In the genomic region with DNA sequence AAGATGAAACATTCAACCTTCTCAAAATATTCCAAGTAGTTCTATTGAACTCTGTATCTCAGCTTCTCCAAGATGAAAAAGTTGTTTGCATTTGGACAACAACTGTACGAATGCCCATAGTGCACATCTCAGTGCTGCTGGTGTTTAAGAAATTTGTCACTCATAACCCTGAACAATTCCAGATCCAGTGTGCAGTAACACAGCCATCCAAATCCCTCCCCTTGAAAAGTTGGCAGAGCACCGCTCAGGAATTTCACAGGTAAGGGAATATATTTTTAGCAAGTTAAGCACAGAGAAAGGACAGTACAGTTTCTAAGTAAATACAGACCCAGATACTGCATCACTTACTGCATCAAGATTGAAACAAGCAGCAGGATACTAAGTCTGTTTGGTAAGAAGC, we compare ENCODE assay signal across 26 cellular contexts.
"Had no signal": no experiment of that assay in that cellular context is flagged by ENCODE, and none has a peak within 500 bp of the region (broad histone marks: within the 10 kb centered on the region; RNA-seq: fewer than 3 reads in every experiment).

No MANE protein-coding gene starts in this region.

- H3K27me3 ChIP-seq: breast epithelium, esophagus muscularis mucosa, gastroesophageal sphincter, heart left ventricle, transverse colon, uterus had no signal

- H3K9ac ChIP-seq: parathyroid adenoma had no signal

- DNase-seq: activated CD4-positive, alpha-beta T cell treated with anti-CD3 and anti-CD28 coated beads, Interleukin-2, amount 10 ng/mL, durations not matched to agents 7 days and 5 days; activated CD4-positive, CD25-positive, alpha-beta regulatory T cell; activated gamma-delta T cell treated with Interleukin-2 at 50 U/mL for 16 hours; aorta; effector CD8-positive, alpha-beta T cell; heart left ventricle; kidney glomerular epithelial cell; mesenchymal stem cell; mucosa of descending colon; naive B cell; stimulated activated CD4-positive, alpha-beta T cell treated with anti-CD3 and anti-CD28 coated beads, Interleukin-12 subunit alpha, Interleukin-12 subunit beta, amount 100 ng/mL, for 4 hours; stimulated activated CD4-positive, alpha-beta T cell treated with anti-CD3 and anti-CD28 coated beads, Interleukin-1b, Interleukin-23, amount 100 ng/mL, for 48 hours; stimulated activated CD8-positive, alpha-beta memory T cell treated with anti-CD3 and anti-CD28 coated beads, Interleukin-4, amount 100 ng/mL, for 48 hours; stimulated activated naive CD4-positive, alpha-beta T cell; substantia nigra; T-cell; T-helper 9 cell; transverse colon; uterus had no signal

- H3K27ac Mint-ChIP-seq: activated CD4-positive, alpha-beta T cell treated with anti-CD3 and anti-CD28 coated beads, Interleukin-2, amount 10 ng/mL, durations not matched to agents 7 days and 5 days; activated T-helper 1 cell treated with anti-CD3 and anti-CD28 coated beads, Interleukin-12 subunit alpha, Interleukin-12 subunit beta, Interleukin-2, Interleukin-4 antibody, amounts not matched to agents 30 ng/mL and 10 ng/mL and 1 ng/mL, durations not matched to agents 14 hours and 24 hours and 36 hours; dendritic cell treated with granulocyte-macrophage colony-stimulating factor and Interleukin-4, amounts not matched to agents 40 ng/mL and 50 ng/mL, for 4 days; T-cell had no signal

- H3K27me3 Mint-ChIP-seq: activated CD4-positive, alpha-beta T cell treated with anti-CD3 and anti-CD28 coated beads, Interleukin-2, amount 10 ng/mL, durations not matched to agents 7 days and 5 days; dendritic cell treated with granulocyte-macrophage colony-stimulating factor and Interleukin-4, amounts not matched to agents 40 ng/mL and 50 ng/mL, for 4 days; naive B cell; T-cell had no signal

- ATAC-seq: gastroesophageal sphincter, mucosa of descending colon, SK-N-SH treated with all-trans-retinoic acid at 6 μM for 48 hours, T-cell had no signal

- H3K36me3 ChIP-seq: breast epithelium, uterus had no signal

- H3K4me1 ChIP-seq: breast epithelium, gastroesophageal sphincter, heart left ventricle, parathyroid adenoma, transverse colon, uterus had no signal

- H3K4me3 Mint-ChIP-seq: activated CD4-positive, alpha-beta T cell treated with anti-CD3 and anti-CD28 coated beads, Interleukin-2, amount 10 ng/mL, durations not matched to agents 7 days and 5 days; activated T-helper 1 cell treated with anti-CD3 and anti-CD28 coated beads, Interleukin-12 subunit alpha, Interleukin-12 subunit beta, Interleukin-2, Interleukin-4 antibody, amounts not matched to agents 30 ng/mL and 10 ng/mL and 1 ng/mL, durations not matched to agents 14 hours and 24 hours and 36 hours; dendritic cell treated with granulocyte-macrophage colony-stimulating factor and Interleukin-4, amounts not matched to agents 40 ng/mL and 50 ng/mL, for 4 days; naive B cell; T-cell had no signal

- H3K9me3 ChIP-seq: breast epithelium, esophagus muscularis mucosa, gastroesophageal sphincter, heart left ventricle, mucosa of descending colon, transverse colon, uterus had no signal

- H3K4me3 ChIP-seq: breast epithelium, esophagus muscularis mucosa, gastroesophageal sphincter, heart left ventricle, mucosa of descending colon, transverse colon, uterus had no signal

- H3K9me3 Mint-ChIP-seq: activated CD4-positive, alpha-beta T cell treated with anti-CD3 and anti-CD28 coated beads, Interleukin-2, amount 10 ng/mL, durations not matched to agents 7 days and 5 days; activated T-helper 1 cell treated with anti-CD3 and anti-CD28 coated beads, Interleukin-12 subunit alpha, Interleukin-12 subunit beta, Interleukin-2, Interleukin-4 antibody, amounts not matched to agents 30 ng/mL and 10 ng/mL and 1 ng/mL, durations not matched to agents 14 hours and 24 hours and 36 hours; dendritic cell treated with granulocyte-macrophage colony-stimulating factor and Interleukin-4, amounts not matched to agents 40 ng/mL and 50 ng/mL, for 4 days; naive B cell; T-cell had no signal
